ENCODE assay signal across 19 cellular contexts in genomic region chr1:222084048-222084447, GRCh38.
"Had no signal": no experiment of that assay in that cellular context is flagged by ENCODE, and none has a peak within 500 bp of the region (broad histone marks: within the 10 kb centered on the region; RNA-seq: fewer than 3 reads in every experiment).

No MANE protein-coding gene starts in this region.

- H3K27me3 ChIP-seq: SJSA1 had no signal

- H3K27ac ChIP-seq: SJSA1, SK-N-MC had no signal

- DNase-seq: KBM-7, MV-4-11, NCI-H1048, NCI-H1105, NCI-H1417, NCI-H1436 treated with DMSO at 0.1 percent for 48 hours, NCI-H1694 treated with DMSO at 0.1 percent for 48 hours, NCI-H1930, NCI-H2081, NCI-H2107, NCI-H2227 treated with DMSO at 0.1 percent for 48 hours, NCI-H524, NCI-H526 treated with DMSO at 0.1 percent for 48 hours, NCI-H774, Right ventricle myocardium superior, RPMI8226, SIG-M5 had no signal

- H3K4me3 ChIP-seq: SJSA1, SK-N-MC had no signal

- H3K4me1 ChIP-seq: SJSA1 had no signal

- H3K36me3 ChIP-seq: SJSA1 had no signal

- H3K9me3 ChIP-seq: SJSA1 had no signal
